In the genomic region with DNA sequence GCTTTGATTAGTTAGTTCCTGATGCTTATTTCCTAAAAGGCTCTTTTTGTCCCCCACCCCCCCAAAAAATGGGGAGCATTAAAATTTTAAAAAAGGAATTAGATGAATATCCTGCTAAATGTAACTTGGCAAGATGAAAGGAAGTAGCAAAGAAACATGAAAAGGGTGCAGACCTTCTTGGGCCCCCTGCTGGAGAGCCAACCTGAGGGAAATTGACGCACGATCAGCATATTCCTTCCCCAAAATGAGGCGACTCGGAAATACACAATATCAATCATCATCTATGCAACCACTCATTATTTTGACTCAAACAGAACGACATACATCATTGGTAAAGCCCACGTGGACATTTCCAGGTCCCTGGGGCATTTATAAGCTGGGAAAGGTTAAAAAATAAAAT, we compare ENCODE assay signal across 1 cellular context.
TF ChIP-seq lines count a peak whose summit lies in the region.

No MANE protein-coding gene starts in this region.

TF ChIP-seq in HCT116, 20 proteins besides CTCF, POLR2A, EP300 and RAD21 (continued from another document):
- TF ChIP-seq, protein P1, sequence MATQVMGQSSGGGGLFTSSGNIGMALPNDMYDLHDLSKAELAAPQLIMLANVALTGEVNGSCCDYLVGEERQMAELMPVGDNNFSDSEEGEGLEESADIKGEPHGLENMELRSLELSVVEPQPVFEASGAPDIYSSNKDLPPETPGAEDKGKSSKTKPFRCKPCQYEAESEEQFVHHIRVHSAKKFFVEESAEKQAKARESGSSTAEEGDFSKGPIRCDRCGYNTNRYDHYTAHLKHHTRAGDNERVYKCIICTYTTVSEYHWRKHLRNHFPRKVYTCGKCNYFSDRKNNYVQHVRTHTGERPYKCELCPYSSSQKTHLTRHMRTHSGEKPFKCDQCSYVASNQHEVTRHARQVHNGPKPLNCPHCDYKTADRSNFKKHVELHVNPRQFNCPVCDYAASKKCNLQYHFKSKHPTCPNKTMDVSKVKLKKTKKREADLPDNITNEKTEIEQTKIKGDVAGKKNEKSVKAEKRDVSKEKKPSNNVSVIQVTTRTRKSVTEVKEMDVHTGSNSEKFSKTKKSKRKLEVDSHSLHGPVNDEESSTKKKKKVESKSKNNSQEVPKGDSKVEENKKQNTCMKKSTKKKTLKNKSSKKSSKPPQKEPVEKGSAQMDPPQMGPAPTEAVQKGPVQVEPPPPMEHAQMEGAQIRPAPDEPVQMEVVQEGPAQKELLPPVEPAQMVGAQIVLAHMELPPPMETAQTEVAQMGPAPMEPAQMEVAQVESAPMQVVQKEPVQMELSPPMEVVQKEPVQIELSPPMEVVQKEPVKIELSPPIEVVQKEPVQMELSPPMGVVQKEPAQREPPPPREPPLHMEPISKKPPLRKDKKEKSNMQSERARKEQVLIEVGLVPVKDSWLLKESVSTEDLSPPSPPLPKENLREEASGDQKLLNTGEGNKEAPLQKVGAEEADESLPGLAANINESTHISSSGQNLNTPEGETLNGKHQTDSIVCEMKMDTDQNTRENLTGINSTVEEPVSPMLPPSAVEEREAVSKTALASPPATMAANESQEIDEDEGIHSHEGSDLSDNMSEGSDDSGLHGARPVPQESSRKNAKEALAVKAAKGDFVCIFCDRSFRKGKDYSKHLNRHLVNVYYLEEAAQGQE (IDR thresholded peaks at IDR 0.05; ENCODE audit: low read depth): no peak
- TF ChIP-seq CEBPB (IDR thresholded peaks at IDR 0.05; ENCODE audit: low read depth) (no peak), POLR2AphosphoS5 (IDR thresholded peaks at IDR 0.05; ENCODE audit: low read depth, low read length) (no peak), SP1 (IDR thresholded peaks at IDR 0.05; ENCODE audit: low read depth) (no peak)
